ENCODE assay signal across 18 cellular contexts in genomic region chr5:53997736-53998627, GRCh38.
DNase-seq lines count a peak whose midpoint lies in the region; ATAC-seq and TF ChIP-seq lines count a peak whose summit lies in the region.
"Had no signal": no experiment of that assay in that cellular context is flagged by ENCODE, and none has a peak within 500 bp of the region (broad histone marks: within the 10 kb centered on the region; RNA-seq: fewer than 3 reads in every experiment).

No MANE protein-coding gene starts in this region.

- ATAC-seq in WTC11 (peak; percentile 94), left cardiac atrium (no peak)

- H3K9ac ChIP-seq in iPS-20b (ENCODE audit: low read depth, low read length) (0 out of 2 replicates have a peak overlapping the region, but pooled peaks have one; percentile 11), neuronal stem cell (ENCODE audit: low read depth, low read length, poor library complexity) (no peak overlapping the region)

- H3K36me3 ChIP-seq in H7 (replicated peaks; ENCODE audit: control insufficient read depth, insufficient read depth, low read length) (no peaks in the 10 kb centered on the region), iPS-20b (ENCODE audit: insufficient read depth, low read depth, low read length) (no peaks in the 10 kb centered on the region), neuronal stem cell (replicated peaks in 1 of 2; ENCODE audit: control insufficient read depth in 2 of 2, insufficient read depth in 2 of 2, low read length in 2 of 2) (no peaks in the 10 kb centered on the region)
- H3K36me3 ChIP-seq: SJCRH30 had no signal

- H2BK12ac ChIP-seq in neuronal stem cell (ENCODE audit: low read length), result no peak overlapping the region

- no peak overlapping the region for H3K18ac ChIP-seq in neuronal stem cell (ENCODE audit: low read length)

- H4K8ac ChIP-seq in neuronal stem cell (ENCODE audit: low read depth, low read length), result no peak overlapping the region

- H3K79me1 ChIP-seq in neuronal stem cell (ENCODE audit: low read depth, low read length), result no peaks in the 10 kb centered on the region

- no peak overlapping the region for H2BK15ac ChIP-seq in neuronal stem cell (ENCODE audit: low read length)

- H3K27me3 ChIP-seq in H7 (ENCODE audit: control insufficient read depth, insufficient read depth, low read length) (no peaks in the 10 kb centered on the region), iPS-20b (ENCODE audit: insufficient read depth, low read length) (no peaks in the 10 kb centered on the region), neuronal stem cell (ENCODE audit: control insufficient read depth in 3 of 3, insufficient read depth in 3 of 3, low read depth in 1 of 3, low read length in 3 of 3) (no peaks in the 10 kb centered on the region)
- H3K27me3 ChIP-seq: SJCRH30 had no signal

- H3K23ac ChIP-seq in neuronal stem cell (ENCODE audit: low read depth, low read length, poor library complexity), result no peak overlapping the region

- no peak overlapping the region for H2BK5ac ChIP-seq in neuronal stem cell (ENCODE audit: low read length)

- H3K27ac ChIP-seq in iPS-20b (ENCODE audit: low read length), result no peak overlapping the region
- H3K27ac ChIP-seq in neuronal stem cell (replicated peaks; ENCODE audit: low read length), result peak overlapping the region; percentile 55
- H3K27ac ChIP-seq: HL-60, SJCRH30 had no signal

- no peaks in the 10 kb centered on the region; the same call in 1 of the 2 replicates for H3K36me3 Mint-ChIP-seq in WTC11

- no peak overlapping the region for H2AFZ ChIP-seq in neuronal stem cell (ENCODE audit: low read length)

- no peak overlapping the region for H3K4ac ChIP-seq in neuronal stem cell (ENCODE audit: low read length)

- H2AK5ac ChIP-seq in neuronal stem cell (ENCODE audit: low read depth, low read length), result no peak overlapping the region

- peaks cover 60% of the 10 kb centered on the region for H3K4me1 Mint-ChIP-seq in WTC11
- H3K4me1 Mint-ChIP-seq: B cell had no signal

- no peak overlapping the region for H3K4me3 ChIP-seq in H7 (ENCODE audit: insufficient read depth, low read depth, low read length)
- H3K4me3 ChIP-seq in iPS-20b (ENCODE audit: low read length), result no peak overlapping the region; the same call in 1 of the 2 replicates
- H3K4me3 ChIP-seq in neuronal stem cell (ENCODE audit: low read length in 2 of 2), result no peak overlapping the region
- H3K4me3 ChIP-seq: SJCRH30 had no signal

- H3K4me3 Mint-ChIP-seq in WTC11, result peak overlapping the region; percentile 0; the same call in 1 of the 2 replicates
- H3K4me3 Mint-ChIP-seq: B cell, CD14-positive monocyte had no signal

- peak; percentile 40 for DNase-seq in H7
- no peak for DNase-seq in WTC11 (ENCODE audit: low spot score)
- DNase-seq in neuronal stem cell (ENCODE audit: low spot score), result no peak
- no peak for DNase-seq in HEK293T (ENCODE audit: extremely low spot score)
- no peak for DNase-seq in nucleus accumbens (lab: John Stamatoyannopoulos, UW)
- no peak for DNase-seq in left cardiac atrium
- DNase-seq in DMS153 (lab: John Stamatoyannopoulos, UW), result no peak
- DNase-seq: EL, Karpas-422, NCI-H1694, NCI-H2081, NCI-H2171 treated with DMSO at 0.1 percent for 48 hours, NCI-H526, SJCRH30 had no signal

- H3K27me3 Mint-ChIP-seq in WTC11 (ENCODE audit: low read depth), result no peaks in the 10 kb centered on the region
- H3K27me3 Mint-ChIP-seq: B cell had no signal

- no peak for TF ChIP-seq CTCF in WTC11 (IDR thresholded peaks at IDR 0.05)

- intact Hi-C loops in left cardiac atrium (cut with DNase I), result no loop called here

- no peaks in the 10 kb centered on the region for H3K9me3 Mint-ChIP-seq in WTC11

- CTCF ChIA-PET in WTC11 (lab: Charles Lee), result interaction anchor here (0.6 kb wide), 2 partner anchors 153 to 454 kb away, joined by 3 to 4 read pairs; no protein-coding TSS in a partner anchor
- CTCF ChIA-PET in HEK293T (lab: Yijun Ruan, JAX), result no interaction called here

- no peak overlapping the region for H2BK120ac ChIP-seq in neuronal stem cell (ENCODE audit: low read depth, low read length)

- H4K91ac ChIP-seq in neuronal stem cell (ENCODE audit: low read depth, low read length, poor library complexity), result no peak overlapping the region

- H3K9me3 ChIP-seq in iPS-20b (ENCODE audit: insufficient read depth, low read depth, low read length) (no peaks in the 10 kb centered on the region), neuronal stem cell (replicated peaks in 1 of 2; ENCODE audit: control insufficient read depth in 2 of 2, insufficient read depth in 1 of 2, low read depth in 1 of 2, low read length in 2 of 2) (no peaks in the 10 kb centered on the region)
- H3K9me3 ChIP-seq: SJCRH30 had no signal

- no peak overlapping the region for H3K14ac ChIP-seq in neuronal stem cell (ENCODE audit: low read length)

- peak overlapping the region; percentile 77 for H3K27ac Mint-ChIP-seq in WTC11
- H3K27ac Mint-ChIP-seq: B cell, CD14-positive monocyte had no signal

- POLR2A ChIA-PET in WTC11 (lab: Charles Lee) (interaction anchor here (0.6 to 0.7 kb wide), 4 partner anchors 59 to 801 kb away, joined by 3 to 5 read pairs (median 4); no protein-coding TSS in a partner anchor), HEK293T (lab: Yijun Ruan, JAX) (no interaction called here)

- WGBS in neuronal stem cell (ENCODE audit: extremely low coverage in 2 of 2, insufficient read length in 2 of 2, insufficient replicate concordance in 1 of 2), 2 donors, result no CpG with 5 or more reads among the region's 5 CpGs

- H3K4me2 ChIP-seq in neuronal stem cell (ENCODE audit: insufficient read depth, low read length, poor library complexity, severe bottlenecking), result no peak overlapping the region

- peaks cover 27% of the 10 kb centered on the region for H3K4me1 ChIP-seq in iPS-20b (ENCODE audit: insufficient read depth, low read length)
- peaks cover 0 to 10% of the 10 kb centered on the region in 2 donors for H3K4me1 ChIP-seq in neuronal stem cell (ENCODE audit: control insufficient read depth in 2 of 2, insufficient read depth in 1 of 2, low read depth in 1 of 2, low read length in 2 of 2)
- H3K4me1 ChIP-seq: SJCRH30 had no signal

TF ChIP-seq in WTC11, 78 proteins besides CTCF, POLR2A, EP300 and RAD21:
- TF ChIP-seq JUN (CRISPR knock-in tag; IDR thresholded peaks at IDR 0.05) (no peak), USF1 (CRISPR knock-in tag; IDR thresholded peaks at IDR 0.05) (no peak), TEAD1 (CRISPR knock-in tag; IDR thresholded peaks at IDR 0.05) (no peak), ZNF121 (CRISPR knock-in tag; IDR thresholded peaks at IDR 0.05) (no peak), CREB1 (CRISPR knock-in tag; IDR thresholded peaks at IDR 0.05) (no peak), GABPB1 (CRISPR knock-in tag; IDR thresholded peaks at IDR 0.05) (no peak)
TF ChIP-seq in WTC11: peak in this region for 0.

TF ChIP-seq in HEK293T, 16 proteins besides CTCF, POLR2A, EP300 and RAD21:
- TF ChIP-seq SUZ12 (IDR thresholded peaks at IDR 0.05) (no peak), NFRKB (IDR thresholded peaks at IDR 0.05) (no peak), SP1 (IDR thresholded peaks at IDR 0.05) (no peak), FOXK2 (IDR thresholded peaks at IDR 0.05) (no peak), LEF1 (IDR thresholded peaks at IDR 0.05; ENCODE audit: borderline replicate concordance) (no peak), ZNF384 (IDR thresholded peaks at IDR 0.05) (no peak), BHLHE40 (IDR thresholded peaks at IDR 0.05; ENCODE audit: borderline replicate concordance) (no peak), HDGF (IDR thresholded peaks at IDR 0.05; ENCODE audit: borderline replicate concordance) (no peak), TARDBP (IDR thresholded peaks at IDR 0.05) (no peak), FOXA1 (IDR thresholded peaks at IDR 0.05) (no peak), L3MBTL2 (conservative IDR thresholded peaks at IDR 0.05) (no peak), ELF4 (IDR thresholded peaks at IDR 0.05) (no peak), PKNOX1 (IDR thresholded peaks at IDR 0.05) (no peak), ARNT (IDR thresholded peaks at IDR 0.05) (no peak), FOXM1 (IDR thresholded peaks at IDR 0.05; ENCODE audit: borderline replicate concordance) (no peak), CTBP1 (IDR thresholded peaks at IDR 0.05; ENCODE audit: borderline replicate concordance) (no peak)
